ENCODE assay signal across 8 cellular contexts in genomic region chr1:39213511-39214002, GRCh38. TPM values are rescaled to one million over a fixed set of nuclear protein-coding genes. Genes with fewer than 3 reads are reported as not detected.
DNase-seq lines count a peak whose midpoint lies in the region; ATAC-seq, FAIRE-seq and TF ChIP-seq lines count a peak whose summit lies in the region.

No MANE protein-coding gene starts in this region.

- TF ChIP-seq CTCF in WERI-Rb-1 (IDR thresholded peaks at IDR 0.05; ENCODE audit: low read depth, low read length) (no peak), heart right ventricle (IDR thresholded peaks at IDR 0.05) (no peak)

- H3K4me1 ChIP-seq in GM23248 (ENCODE audit: insufficient read depth) = peaks cover 38% of the 10 kb centered on the region
- peaks cover 11 to 82% (median 54%) of the 10 kb centered on the region in 9 donors for H3K4me1 ChIP-seq in heart right ventricle
- peaks cover 13 to 22% of the 10 kb centered on the region in 2 donors for H3K4me1 ChIP-seq in small intestine (ENCODE audit: control insufficient read depth in 2 of 2, insufficient read depth in 1 of 2, low read depth in 1 of 2, low read length in 1 of 2)

- ATAC-seq in heart right ventricle = peak in 1 of 8 donors; percentile 15
- ATAC-seq in HG03520 (IDR thresholded peaks at IDR 0.05; ENCODE audit: unreplicated experiment) = no peak
- ATAC-seq in GM18867 (IDR thresholded peaks at IDR 0.05; ENCODE audit: unreplicated experiment) = no peak
- ATAC-seq in GM21528 (IDR thresholded peaks at IDR 0.05; ENCODE audit: low FRiP score, unreplicated experiment) = no peak

- peak overlapping the region; percentile 19; the same call in 1 of the 2 replicates for H3K4me3 ChIP-seq in GM23248
- peak overlapping the region; percentile 14 for H3K4me3 ChIP-seq in WERI-Rb-1 (ENCODE audit: low read depth, low read length)
- peak overlapping the region in 5 of 10 donors; percentile 1 to 38 (median 19) for H3K4me3 ChIP-seq in heart right ventricle
- H3K4me3 ChIP-seq in small intestine (ENCODE audit: low read depth in 1 of 2, low read length in 2 of 2) = no peak overlapping the region

- H3K27ac ChIP-seq in GM23248 (peak overlapping the region; percentile 55), WERI-Rb-1 (peak overlapping the region; percentile 64), heart right ventricle (peak overlapping the region; percentile 48 to 89 (median 81)), small intestine (ENCODE audit: low read depth in 1 of 2, low read length in 1 of 2) (peak overlapping the region; percentile 21 to 76)

- H3K9me3 ChIP-seq in GM23248 (ENCODE audit: low read depth) = no peaks in the 10 kb centered on the region
- no peaks in the 10 kb centered on the region for H3K9me3 ChIP-seq in WERI-Rb-1 (ENCODE audit: severe bottlenecking)
- H3K9me3 ChIP-seq in heart right ventricle = no peaks in the 10 kb centered on the region
- H3K9me3 ChIP-seq in small intestine (ENCODE audit: control insufficient read depth, low read depth) = no peaks in the 10 kb centered on the region

- in situ Hi-C loops in GM23248 (cut with MboI) = no loop called here

- WGBS in GM23248 (ENCODE audit: low coverage in 1 of 2, low lambda C conversion rate in 2 of 2, missing lambda C conversion rate in 2 of 2), 2 experiments = 54 to 69% methylated on average over 7 of the region's 7 CpGs
- 52 to 57% methylated on average over 7 of the region's 7 CpGs for WGBS in heart right ventricle, 2 donors
- WGBS in small intestine, 3 donors = 49 to 65% (median 64%) methylated on average over 7 of the region's 7 CpGs

- no peak overlapping the region for H3K9ac ChIP-seq in GM23248

- intact Hi-C loops in heart right ventricle (cut with DNase I) = no loop called here

- H3K36me3 ChIP-seq in GM23248 (ENCODE audit: low read depth) (no peaks in the 10 kb centered on the region), WERI-Rb-1 (peaks cover 1% of the 10 kb centered on the region), heart right ventricle (peaks cover 0 to 2% (median 0%) of the 10 kb centered on the region in 9 donors), small intestine (ENCODE audit: control insufficient read depth in 2 of 2, insufficient read depth in 2 of 2, low read length in 2 of 2) (no peaks in the 10 kb centered on the region)

- H2AFZ ChIP-seq in GM23248 = no peak overlapping the region

- H3K9me2 ChIP-seq in GM23248 (ENCODE audit: insufficient read depth) = no peaks in the 10 kb centered on the region

- peak overlapping the region; percentile 59 for H3K4me2 ChIP-seq in GM23248 (ENCODE audit: unreplicated experiment)

- no peaks in the 10 kb centered on the region for H3K27me3 ChIP-seq in GM23248 (replicated peaks; ENCODE audit: insufficient read depth)
- H3K27me3 ChIP-seq in WERI-Rb-1 (ENCODE audit: insufficient read depth, low read depth, severe bottlenecking) = no peaks in the 10 kb centered on the region
- H3K27me3 ChIP-seq in heart right ventricle = no peaks in the 10 kb centered on the region
- no peaks in the 10 kb centered on the region for H3K27me3 ChIP-seq in small intestine (ENCODE audit: control insufficient read depth in 2 of 2, insufficient read depth in 2 of 2, low read length in 2 of 2)

- peak; percentile 72 for DNase-seq in GM23248
- DNase-seq in WERI-Rb-1 = peak; percentile 18
- no peak for DNase-seq in heart right ventricle
- DNase-seq in small intestine = no peak
- no peak for DNase-seq in NCI-H128 (lab: John Stamatoyannopoulos, UW; ENCODE audit: unreplicated experiment)

- H3K79me2 ChIP-seq in GM23248 (ENCODE audit: insufficient read depth) = peaks cover 98% of the 10 kb centered on the region

- peaks cover 18% of the 10 kb centered on the region for H3F3A ChIP-seq in GM23248 (ENCODE audit: insufficient read depth)

- FAIRE-seq in small intestine (lab: Jason Lieb, UNC) = no peak

- no peaks in the 10 kb centered on the region for H4K20me1 ChIP-seq in GM23248 (ENCODE audit: insufficient read depth)

RNA-seq across cellular contexts. Expression of gene MACF1, which starts 9.1 kb away (rescaled TPM):
- 171 and 177 TPM in 2 replicates for total RNA-seq in GM23248 (2014; rRNA removed; shearing (Covaris generic))
- polyA plus RNA-seq in GM23248 (2016; fragmentation: Nextera tagmentation; extraction: Ambion mirVana) = 47.6 and 55.1 TPM in 2 replicates
- 100 to 1,000 TPM; 157 to 379 (median 325) TPM for total RNA-seq in heart right ventricle
- 100 to 1,000 TPM in 1 of 2 donors, 10 to 100 TPM in 1; 85.3 to 136 TPM for polyA plus RNA-seq in heart right ventricle
- 10 to 100 TPM; 18.1 to 47.8 (median 21.3) TPM for polyA plus RNA-seq in small intestine

Comparison
In these comparisons a context has a peak if more than half of its experiments do, and no peak if none do; other contexts are left out.
1. DNase-seq: peak in GM23248 (single experiment) and WERI-Rb-1 (single experiment); none in heart right ventricle (0 of 2), small intestine (single experiment) and NCI-H128 (single experiment).
2. H3K4me3 ChIP-seq: peak in GM23248 (single experiment) and WERI-Rb-1 (single experiment); none in small intestine (0 of 2).
3. Peak in every context shown above with its lines, with median percentiles within 50 percentile points of each other: H3K27ac ChIP-seq.